Comparison of ENCODE assay signal across 15 cellular contexts in genomic region chr2:1723397-1724042, GRCh38.
"Had no signal": no experiment of that assay in that cellular context is flagged by ENCODE, and none has a peak within 500 bp of the region (broad histone marks: within the 10 kb centered on the region; RNA-seq: fewer than 3 reads in every experiment).

No MANE protein-coding gene starts in this region.

- H3K36me3 ChIP-seq: breast epithelium, neural progenitor cell, ovary, tibial artery, uterus had no signal

- H3K27ac ChIP-seq: dorsolateral prefrontal cortex, neural progenitor cell, ovary, uterus had no signal

- H3K4me3 ChIP-seq: breast epithelium, dorsolateral prefrontal cortex, neural progenitor cell, ovary, tibial artery, uterus had no signal

- H3K9me3 ChIP-seq: breast epithelium, ovary, tibial artery, uterus had no signal

- H3K4me2 ChIP-seq: neural progenitor cell had no signal

- H2AFZ ChIP-seq: neural progenitor cell had no signal

- DNase-seq: activated CD4-positive, CD25-positive, alpha-beta regulatory T cell treated with anti-CD3 and anti-CD28 coated beads, Interleukin-2, amount 50 U/mL, for 72 hours; activated naive CD4-positive, alpha-beta T cell treated with Interleukin-2 at 50 U/mL for 16 hours; activated T-cell treated with anti-CD3 and anti-CD28 coated beads for 4 hours; anterior cingulate cortex; dorsolateral prefrontal cortex; endodermal cell; naive B cell; ovary; stimulated activated CD4-positive, alpha-beta T cell treated with anti-CD3 and anti-CD28 coated beads, Interleukin-4, amount 100 ng/mL, for 1 hour; stimulated activated naive B cell treated with anti-CD40 and anti-IgM and Interleukin-4, amounts not matched to agents 10 μg/mL and 1 μg/mL and 100 μg/mL, for 72 hours; T1000; tibial artery; uterus had no signal

- H3K27ac Mint-ChIP-seq: endodermal cell; naive B cell; neural progenitor cell; stimulated activated naive B cell treated with anti-CD40 and anti-IgM and Interleukin-4, amounts not matched to agents 10 μg/mL and 1 μg/mL and 100 μg/mL, for 72 hours had no signal

- H3K4me1 Mint-ChIP-seq: stimulated activated naive B cell treated with anti-CD40 and anti-IgM and Interleukin-4, amounts not matched to agents 10 μg/mL and 1 μg/mL and 100 μg/mL, for 72 hours had no signal

- H3K4me3 Mint-ChIP-seq: endodermal cell; naive B cell; neural progenitor cell; stimulated activated naive B cell treated with anti-CD40 and anti-IgM and Interleukin-4, amounts not matched to agents 10 μg/mL and 1 μg/mL and 100 μg/mL, for 72 hours had no signal

- H3K4me1 ChIP-seq: breast epithelium had no signal

- H3K27me3 ChIP-seq: breast epithelium, ovary, tibial artery, uterus had no signal

- H3K9ac ChIP-seq: neural progenitor cell had no signal

- H3K36me3 Mint-ChIP-seq: naive B cell; stimulated activated naive B cell treated with anti-CD40 and anti-IgM and Interleukin-4, amounts not matched to agents 10 μg/mL and 1 μg/mL and 100 μg/mL, for 72 hours had no signal

- H3K9me3 Mint-ChIP-seq: endodermal cell; neural progenitor cell; stimulated activated naive B cell treated with anti-CD40 and anti-IgM and Interleukin-4, amounts not matched to agents 10 μg/mL and 1 μg/mL and 100 μg/mL, for 72 hours had no signal
